ENCODE assay signal across 1 cellular context in genomic region chr6:17311595-17312311, GRCh38.
TF ChIP-seq lines count a peak whose summit lies in the region.

No MANE protein-coding gene starts in this region.

TF ChIP-seq in HepG2, 621 proteins besides CTCF, POLR2A, EP300 and RAD21 (continued from another document and continues in another):
- no peak for TF ChIP-seq THAP8 (CRISPR knock-in tag; IDR thresholded peaks at IDR 0.05; ENCODE audit: borderline replicate concordance)
- TF ChIP-seq HDAC1 (CRISPR knock-in tag; IDR thresholded peaks at IDR 0.05): peak; percentile 55
- no peak for TF ChIP-seq BRCA1 (CRISPR knock-in tag; IDR thresholded peaks at IDR 0.05)
- TF ChIP-seq ZMYM4 (CRISPR knock-in tag; IDR thresholded peaks at IDR 0.05): peak; percentile 94
- TF ChIP-seq RBM22 (optimal IDR thresholded peaks at IDR 0.05; ENCODE audit: low read length): no peak
- TF ChIP-seq ZBTB1 (CRISPR knock-in tag; IDR thresholded peaks at IDR 0.05; ENCODE audit: borderline replicate concordance): no peak
- no peak for TF ChIP-seq KLF12 (CRISPR knock-in tag; IDR thresholded peaks at IDR 0.05; ENCODE audit: borderline replicate concordance)
- TF ChIP-seq, protein P1, sequence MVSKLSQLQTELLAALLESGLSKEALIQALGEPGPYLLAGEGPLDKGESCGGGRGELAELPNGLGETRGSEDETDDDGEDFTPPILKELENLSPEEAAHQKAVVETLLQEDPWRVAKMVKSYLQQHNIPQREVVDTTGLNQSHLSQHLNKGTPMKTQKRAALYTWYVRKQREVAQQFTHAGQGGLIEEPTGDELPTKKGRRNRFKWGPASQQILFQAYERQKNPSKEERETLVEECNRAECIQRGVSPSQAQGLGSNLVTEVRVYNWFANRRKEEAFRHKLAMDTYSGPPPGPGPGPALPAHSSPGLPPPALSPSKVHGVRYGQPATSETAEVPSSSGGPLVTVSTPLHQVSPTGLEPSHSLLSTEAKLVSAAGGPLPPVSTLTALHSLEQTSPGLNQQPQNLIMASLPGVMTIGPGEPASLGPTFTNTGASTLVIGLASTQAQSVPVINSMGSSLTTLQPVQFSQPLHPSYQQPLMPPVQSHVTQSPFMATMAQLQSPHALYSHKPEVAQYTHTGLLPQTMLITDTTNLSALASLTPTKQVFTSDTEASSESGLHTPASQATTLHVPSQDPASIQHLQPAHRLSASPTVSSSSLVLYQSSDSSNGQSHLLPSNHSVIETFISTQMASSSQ (IDR thresholded peaks at IDR 0.05; ENCODE audit: low read depth): peak; percentile 61
- TF ChIP-seq, protein P1 (CRISPR knock-in tag; IDR thresholded peaks at IDR 0.05; ENCODE audit: borderline replicate concordance): peak; percentile 83; the same call in 1 of the 2 replicates
- 0 out of 2 replicates have a peak, but pooled peaks have one; percentile 22 for TF ChIP-seq ZBTB44 (CRISPR knock-in tag; IDR thresholded peaks at IDR 0.05)
- no peak; the same call in 1 of the 2 replicates for TF ChIP-seq BHLHE40 (IDR thresholded peaks at IDR 0.05; ENCODE audit: low read length)
- TF ChIP-seq ZNF546 (CRISPR knock-in tag; conservative IDR thresholded peaks at IDR 0.05): peak; percentile 86; the same call in 1 of the 2 replicates
- peak; percentile 96 for TF ChIP-seq ZSCAN21 (CRISPR knock-in tag; IDR thresholded peaks at IDR 0.05; ENCODE audit: borderline replicate concordance)
- TF ChIP-seq, protein P2, sequence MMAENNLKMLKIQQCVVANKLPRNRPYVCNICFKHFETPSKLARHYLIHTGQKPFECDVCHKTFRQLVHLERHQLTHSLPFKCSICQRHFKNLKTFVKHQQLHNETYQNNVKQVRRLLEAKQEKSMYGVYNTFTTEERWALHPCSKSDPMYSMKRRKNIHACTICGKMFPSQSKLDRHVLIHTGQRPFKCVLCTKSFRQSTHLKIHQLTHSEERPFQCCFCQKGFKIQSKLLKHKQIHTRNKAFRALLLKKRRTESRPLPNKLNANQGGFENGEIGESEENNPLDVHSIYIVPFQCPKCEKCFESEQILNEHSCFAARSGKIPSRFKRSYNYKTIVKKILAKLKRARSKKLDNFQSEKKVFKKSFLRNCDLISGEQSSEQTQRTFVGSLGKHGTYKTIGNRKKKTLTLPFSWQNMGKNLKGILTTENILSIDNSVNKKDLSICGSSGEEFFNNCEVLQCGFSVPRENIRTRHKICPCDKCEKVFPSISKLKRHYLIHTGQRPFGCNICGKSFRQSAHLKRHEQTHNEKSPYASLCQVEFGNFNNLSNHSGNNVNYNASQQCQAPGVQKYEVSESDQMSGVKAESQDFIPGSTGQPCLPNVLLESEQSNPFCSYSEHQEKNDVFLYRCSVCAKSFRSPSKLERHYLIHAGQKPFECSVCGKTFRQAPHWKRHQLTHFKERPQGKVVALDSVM (CRISPR knock-in tag; IDR thresholded peaks at IDR 0.05): 0 out of 2 replicates have a peak, but pooled peaks have one; percentile 28
- TF ChIP-seq ZSCAN20 (CRISPR knock-in tag; IDR thresholded peaks at IDR 0.05; ENCODE audit: borderline replicate concordance): no peak
- no peak for TF ChIP-seq NBN (conservative IDR thresholded peaks at IDR 0.05)
- TF ChIP-seq SMAD9 (CRISPR knock-in tag; IDR thresholded peaks at IDR 0.05): peak; percentile 57; the same call in 1 of the 2 replicates
- TF ChIP-seq ZNF367 (CRISPR knock-in tag; IDR thresholded peaks at IDR 0.05; ENCODE audit: borderline replicate concordance): no peak
- no peak for TF ChIP-seq ZNF20 (CRISPR knock-in tag; IDR thresholded peaks at IDR 0.05)
- TF ChIP-seq AGO2 (optimal IDR thresholded peaks at IDR 0.05; ENCODE audit: low read depth, low read length): no peak
- TF ChIP-seq RXRA (CRISPR knock-in tag; IDR thresholded peaks at IDR 0.05): peak; percentile 82
- TF ChIP-seq, protein P3, sequence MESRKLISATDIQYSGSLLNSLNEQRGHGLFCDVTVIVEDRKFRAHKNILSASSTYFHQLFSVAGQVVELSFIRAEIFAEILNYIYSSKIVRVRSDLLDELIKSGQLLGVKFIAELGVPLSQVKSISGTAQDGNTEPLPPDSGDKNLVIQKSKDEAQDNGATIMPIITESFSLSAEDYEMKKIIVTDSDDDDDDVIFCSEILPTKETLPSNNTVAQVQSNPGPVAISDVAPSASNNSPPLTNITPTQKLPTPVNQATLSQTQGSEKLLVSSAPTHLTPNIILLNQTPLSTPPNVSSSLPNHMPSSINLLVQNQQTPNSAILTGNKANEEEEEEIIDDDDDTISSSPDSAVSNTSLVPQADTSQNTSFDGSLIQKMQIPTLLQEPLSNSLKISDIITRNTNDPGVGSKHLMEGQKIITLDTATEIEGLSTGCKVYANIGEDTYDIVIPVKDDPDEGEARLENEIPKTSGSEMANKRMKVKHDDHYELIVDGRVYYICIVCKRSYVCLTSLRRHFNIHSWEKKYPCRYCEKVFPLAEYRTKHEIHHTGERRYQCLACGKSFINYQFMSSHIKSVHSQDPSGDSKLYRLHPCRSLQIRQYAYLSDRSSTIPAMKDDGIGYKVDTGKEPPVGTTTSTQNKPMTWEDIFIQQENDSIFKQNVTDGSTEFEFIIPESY (CRISPR knock-in tag; IDR thresholded peaks at IDR 0.05): peak; percentile 42
- TF ChIP-seq ZNF235 (CRISPR knock-in tag; IDR thresholded peaks at IDR 0.05; ENCODE audit: borderline replicate concordance): no peak
- TF ChIP-seq BRD4 (CRISPR knock-in tag; IDR thresholded peaks at IDR 0.05): 0 out of 2 replicates have a peak, but pooled peaks have one; percentile 74
- TF ChIP-seq, protein P4, sequence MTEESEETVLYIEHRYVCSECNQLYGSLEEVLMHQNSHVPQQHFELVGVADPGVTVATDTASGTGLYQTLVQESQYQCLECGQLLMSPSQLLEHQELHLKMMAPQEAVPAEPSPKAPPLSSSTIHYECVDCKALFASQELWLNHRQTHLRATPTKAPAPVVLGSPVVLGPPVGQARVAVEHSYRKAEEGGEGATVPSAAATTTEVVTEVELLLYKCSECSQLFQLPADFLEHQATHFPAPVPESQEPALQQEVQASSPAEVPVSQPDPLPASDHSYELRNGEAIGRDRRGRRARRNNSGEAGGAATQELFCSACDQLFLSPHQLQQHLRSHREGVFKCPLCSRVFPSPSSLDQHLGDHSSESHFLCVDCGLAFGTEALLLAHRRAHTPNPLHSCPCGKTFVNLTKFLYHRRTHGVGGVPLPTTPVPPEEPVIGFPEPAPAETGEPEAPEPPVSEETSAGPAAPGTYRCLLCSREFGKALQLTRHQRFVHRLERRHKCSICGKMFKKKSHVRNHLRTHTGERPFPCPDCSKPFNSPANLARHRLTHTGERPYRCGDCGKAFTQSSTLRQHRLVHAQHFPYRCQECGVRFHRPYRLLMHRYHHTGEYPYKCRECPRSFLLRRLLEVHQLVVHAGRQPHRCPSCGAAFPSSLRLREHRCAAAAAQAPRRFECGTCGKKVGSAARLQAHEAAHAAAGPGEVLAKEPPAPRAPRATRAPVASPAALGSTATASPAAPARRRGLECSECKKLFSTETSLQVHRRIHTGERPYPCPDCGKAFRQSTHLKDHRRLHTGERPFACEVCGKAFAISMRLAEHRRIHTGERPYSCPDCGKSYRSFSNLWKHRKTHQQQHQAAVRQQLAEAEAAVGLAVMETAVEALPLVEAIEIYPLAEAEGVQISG (CRISPR knock-in tag; IDR thresholded peaks at IDR 0.05): peak; percentile 83
- TF ChIP-seq ZNF564 (CRISPR knock-in tag; IDR thresholded peaks at IDR 0.05): no peak
- TF ChIP-seq MIXL1 (CRISPR knock-in tag; IDR thresholded peaks at IDR 0.05): peak; percentile 92
- peak; percentile 65; the same call in 1 of the 2 replicates for TF ChIP-seq FOXO1 (CRISPR knock-in tag; IDR thresholded peaks at IDR 0.05)
- peak; percentile 91; the same call in 1 of the 2 replicates for TF ChIP-seq NFE2L1 (CRISPR knock-in tag; IDR thresholded peaks at IDR 0.05; ENCODE audit: borderline replicate concordance)
- TF ChIP-seq, protein P5, sequence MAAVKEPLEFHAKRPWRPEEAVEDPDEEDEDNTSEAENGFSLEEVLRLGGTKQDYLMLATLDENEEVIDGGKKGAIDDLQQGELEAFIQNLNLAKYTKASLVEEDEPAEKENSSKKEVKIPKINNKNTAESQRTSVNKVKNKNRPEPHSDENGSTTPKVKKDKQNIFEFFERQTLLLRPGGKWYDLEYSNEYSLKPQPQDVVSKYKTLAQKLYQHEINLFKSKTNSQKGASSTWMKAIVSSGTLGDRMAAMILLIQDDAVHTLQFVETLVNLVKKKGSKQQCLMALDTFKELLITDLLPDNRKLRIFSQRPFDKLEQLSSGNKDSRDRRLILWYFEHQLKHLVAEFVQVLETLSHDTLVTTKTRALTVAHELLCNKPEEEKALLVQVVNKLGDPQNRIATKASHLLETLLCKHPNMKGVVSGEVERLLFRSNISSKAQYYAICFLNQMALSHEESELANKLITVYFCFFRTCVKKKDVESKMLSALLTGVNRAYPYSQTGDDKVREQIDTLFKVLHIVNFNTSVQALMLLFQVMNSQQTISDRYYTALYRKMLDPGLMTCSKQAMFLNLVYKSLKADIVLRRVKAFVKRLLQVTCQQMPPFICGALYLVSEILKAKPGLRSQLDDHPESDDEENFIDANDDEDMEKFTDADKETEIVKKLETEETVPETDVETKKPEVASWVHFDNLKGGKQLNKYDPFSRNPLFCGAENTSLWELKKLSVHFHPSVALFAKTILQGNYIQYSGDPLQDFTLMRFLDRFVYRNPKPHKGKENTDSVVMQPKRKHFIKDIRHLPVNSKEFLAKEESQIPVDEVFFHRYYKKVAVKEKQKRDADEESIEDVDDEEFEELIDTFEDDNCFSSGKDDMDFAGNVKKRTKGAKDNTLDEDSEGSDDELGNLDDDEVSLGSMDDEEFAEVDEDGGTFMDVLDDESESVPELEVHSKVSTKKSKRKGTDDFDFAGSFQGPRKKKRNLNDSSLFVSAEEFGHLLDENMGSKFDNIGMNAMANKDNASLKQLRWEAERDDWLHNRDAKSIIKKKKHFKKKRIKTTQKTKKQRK (IDR thresholded peaks at IDR 0.05; ENCODE audit: low read length): no peak
- peak; percentile 91; the same call in 1 of the 2 replicates for TF ChIP-seq ZNF747 (CRISPR knock-in tag; IDR thresholded peaks at IDR 0.05; ENCODE audit: borderline replicate concordance)
- TF ChIP-seq ZNF550 (CRISPR knock-in tag; IDR thresholded peaks at IDR 0.05; ENCODE audit: borderline replicate concordance): no peak
- no peak for TF ChIP-seq SNAI1 (CRISPR knock-in tag; IDR thresholded peaks at IDR 0.05; ENCODE audit: borderline replicate concordance)
- TF ChIP-seq ZNF713 (CRISPR knock-in tag; IDR thresholded peaks at IDR 0.05): no peak
- TF ChIP-seq EEA1 (CRISPR knock-in tag; IDR thresholded peaks at IDR 0.05; ENCODE audit: borderline replicate concordance): peak; percentile 70; the same call in 1 of the 2 replicates
- TF ChIP-seq ZNF644 (CRISPR knock-in tag; IDR thresholded peaks at IDR 0.05; ENCODE audit: low read depth): peak; percentile 95
- TF ChIP-seq ZBTB20 (CRISPR knock-in tag; IDR thresholded peaks at IDR 0.05; ENCODE audit: borderline replicate concordance, low read depth): peak; percentile 95
- TF ChIP-seq MAFG (CRISPR knock-in tag; IDR thresholded peaks at IDR 0.05): peak; percentile 95
- TF ChIP-seq PBX3 (CRISPR knock-in tag; IDR thresholded peaks at IDR 0.05; ENCODE audit: borderline replicate concordance): no peak
